ENCODE assay signal across 8 cellular contexts in the genomic region with DNA sequence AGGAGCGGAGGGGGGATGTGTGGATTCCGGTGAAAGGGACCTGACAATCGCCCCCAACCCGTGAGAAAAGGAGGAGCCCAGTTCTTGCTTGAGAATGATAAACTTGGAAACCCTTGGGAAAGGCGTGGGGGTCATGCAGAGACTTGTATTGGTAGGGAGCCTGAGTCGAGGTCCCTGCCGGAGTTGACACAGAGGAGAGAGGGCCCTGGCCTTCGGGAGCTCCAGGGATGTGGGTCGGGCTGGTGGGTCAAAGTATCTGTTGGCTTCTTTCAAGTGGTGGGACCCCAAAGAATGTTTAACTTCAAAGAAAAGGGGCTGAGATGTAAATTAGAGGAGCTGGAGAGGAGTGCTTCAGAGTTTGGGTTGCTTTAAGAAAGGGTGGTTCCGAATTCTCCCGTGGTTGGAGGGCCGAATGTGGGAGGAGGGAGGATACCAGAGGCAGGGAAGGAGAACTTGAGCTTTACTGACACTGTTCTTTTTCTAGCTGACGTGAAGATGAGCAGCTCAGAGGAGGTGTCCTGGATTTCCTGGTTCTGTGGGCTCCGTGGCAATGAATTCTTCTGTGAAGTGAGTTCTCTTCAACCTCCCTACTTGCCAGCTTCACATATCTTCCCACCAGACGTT.
A peak's percentile ranks its signal among the peaks of the same experiment; 100 is the strongest.
DNase-seq lines count a peak whose midpoint lies in the region; ATAC-seq and TF ChIP-seq lines count a peak whose summit lies in the region.

No MANE protein-coding gene starts in this region.

- ATAC-seq in effector memory CD8-positive, alpha-beta T cell (replicated peaks) = no peak
- ATAC-seq in HG02938 (IDR thresholded peaks at IDR 0.05; ENCODE audit: unreplicated experiment) (no peak), HG03159 (IDR thresholded peaks at IDR 0.05; ENCODE audit: unreplicated experiment) (no peak)

- H3K36me3 ChIP-seq in neuron (ENCODE audit: insufficient read depth, low read length) = peaks cover 68% of the 10 kb centered on the region

- H3K4me3 ChIP-seq in NB4 (ENCODE audit: low read depth, low read length) (peak overlapping the region; percentile 87), neuron (ENCODE audit: low read length) (peak overlapping the region; percentile 63)

- no peaks in the 10 kb centered on the region for H3K9me3 Mint-ChIP-seq in effector memory CD8-positive, alpha-beta T cell

- H3K36me3 Mint-ChIP-seq in effector memory CD8-positive, alpha-beta T cell (ENCODE audit: insufficient read depth) = peaks cover 63% of the 10 kb centered on the region

- no peaks in the 10 kb centered on the region for H3K27me3 ChIP-seq in neuron (ENCODE audit: insufficient read depth, low read length)

- H3K9me3 ChIP-seq in neuron (ENCODE audit: low read length) = no peaks in the 10 kb centered on the region

- TF ChIP-seq CTCF in NB4 (IDR thresholded peaks at IDR 0.05; ENCODE audit: low read depth, low read length) = no peak

- H3K4me3 Mint-ChIP-seq in effector memory CD8-positive, alpha-beta T cell = peak overlapping the region; percentile 93 to 97

- H3K4me1 ChIP-seq in neuron (ENCODE audit: insufficient read depth, low read length) = peaks cover 22% of the 10 kb centered on the region

- H3K4me1 Mint-ChIP-seq in effector memory CD8-positive, alpha-beta T cell (ENCODE audit: low read depth in 2 of 2) = peaks cover 33 to 46% of the 10 kb centered on the region in 2 donors

- H3K27me3 Mint-ChIP-seq in effector memory CD8-positive, alpha-beta T cell = no peaks in the 10 kb centered on the region

- TF ChIP-seq POLR2A in NB4 (IDR thresholded peaks at IDR 0.05; ENCODE audit: extremely low read depth, insufficient read length) = no peak

- H2AFZ ChIP-seq in neuron (ENCODE audit: low read depth, low read length) = no peak overlapping the region

- H3K27ac Mint-ChIP-seq in effector memory CD8-positive, alpha-beta T cell = peak overlapping the region; percentile 94 to 98

- peak; percentile 79 for DNase-seq in CD1c-positive myeloid dendritic cell (ENCODE audit: extremely low spot score)
- no peak for DNase-seq in NB4 (ENCODE audit: low read depth)
- DNase-seq in effector memory CD8-positive, alpha-beta T cell = no peak
- DNase-seq in retina = no peak
- DNase-seq in NCI-H1417 treated with DMSO at 0.1 percent for 48 hours (lab: John Stamatoyannopoulos, UW) = no peak
